Comparison of ENCODE assay signal across 18 cellular contexts in genomic region chr1:226874579-226875425, GRCh38. TPM values are rescaled to one million over a fixed set of nuclear protein-coding genes. Genes with fewer than 3 reads are reported as not detected.
A peak's percentile ranks its signal among the peaks of the same experiment; 100 is the strongest.
DNase-seq lines count a peak whose midpoint lies in the region; ATAC-seq and TF ChIP-seq lines count a peak whose summit lies in the region.
"Had no signal": no experiment of that assay in that cellular context is flagged by ENCODE, and none has a peak within 500 bp of the region (broad histone marks: within the 10 kb centered on the region; RNA-seq: fewer than 3 reads in every experiment).

No MANE protein-coding gene starts in this region.

- CTCF ChIA-PET in activated CD8-positive, alpha-beta memory T cell treated with anti-CD3 and anti-CD28 coated beads, Interleukin-2, amount 10 ng/mL, durations not matched to agents 7 days and 5 days (lab: Charles Lee): no interaction called here
- CTCF ChIA-PET in A673 (lab: Charles Lee): no interaction called here

- H3K27me3 ChIP-seq in H7 (ENCODE audit: control insufficient read depth, insufficient read depth, low read length) (peaks cover 5% of the 10 kb centered on the region), A673 (replicated peaks; ENCODE audit: insufficient read depth, low read depth, low read length, poor library complexity) (no peaks in the 10 kb centered on the region)
- H3K27me3 ChIP-seq: foreskin keratinocyte had no signal

- no TSS peak for BruUV-seq in A673 (replicated peaks; lab: Mats Ljungman, UMichigan)

- H3K27ac ChIP-seq in C4-2B: peak overlapping the region; percentile 59
- no peak overlapping the region for H3K27ac ChIP-seq in A673 (ENCODE audit: low read depth, low read length, poor library complexity, severe bottlenecking)
- H3K27ac ChIP-seq: foreskin keratinocyte, left lung had no signal

- DNase-seq in H7 (peak; percentile 12), neural crest cell (ENCODE audit: low read depth, low spot score) (no peak), A673 (ENCODE audit: low spot score) (no peak)
- DNase-seq in activated CD8-positive, alpha-beta memory T cell treated with anti-CD3 and anti-CD28 coated beads, Interleukin-2, amount 10 ng/mL, durations not matched to agents 7 days and 5 days: peak; percentile 34
- DNase-seq: activated T-cell treated with anti-CD3 and anti-CD28 coated beads, Interleukin-2, amount 50 U/mL, for 72 hours; foreskin keratinocyte; left lung; NCI-H2029 treated with DMSO at 0.1 percent for 48 hours; NCI-H446; SIG-M5; small intestine; stimulated activated CD4-positive, alpha-beta T cell treated with anti-CD3 and anti-CD28 coated beads, Interleukin-4, amount 100 ng/mL, for 1 hour; stimulated activated naive CD8-positive, alpha-beta T cell treated with anti-CD3 and anti-CD28 coated beads, Interleukin-15, Interleukin-2, amounts not matched to agents 100 U/mL and 50 U/mL, for 24 hours; T-cell had no signal

- no peak overlapping the region for H3K4me3 ChIP-seq in H7 (ENCODE audit: insufficient read depth, low read depth, low read length)
- H3K4me3 ChIP-seq in A673 (ENCODE audit: low read depth, low read length, poor library complexity, severe bottlenecking): no peak overlapping the region
- H3K4me3 ChIP-seq: left lung had no signal

- H3K4me1 ChIP-seq in A673 (ENCODE audit: insufficient read depth, low read length, poor library complexity, severe bottlenecking): no peaks in the 10 kb centered on the region

- H3K27me3 Mint-ChIP-seq in activated CD8-positive, alpha-beta memory T cell treated with anti-CD3 and anti-CD28 coated beads, Interleukin-2, amount 10 ng/mL, durations not matched to agents 7 days and 5 days: no peaks in the 10 kb centered on the region
- no peaks in the 10 kb centered on the region for H3K27me3 Mint-ChIP-seq in neural crest cell (ENCODE audit: low read depth)

- H3K27ac Mint-ChIP-seq in activated CD8-positive, alpha-beta memory T cell treated with anti-CD3 and anti-CD28 coated beads, Interleukin-2, amount 10 ng/mL, durations not matched to agents 7 days and 5 days: no peak overlapping the region
- no peak overlapping the region for H3K27ac Mint-ChIP-seq in neural crest cell (ENCODE audit: unreplicated experiment)
- H3K27ac Mint-ChIP-seq: activated naive CD4-positive, alpha-beta T cell treated with anti-CD3 and anti-CD28 coated beads, Interleukin-2, amount 50 U/mL, for 24 hours; activated T-cell treated with anti-CD3 and anti-CD28 coated beads, Interleukin-2, amount 50 U/mL, for 72 hours; T-cell had no signal

- H3K4me3 Mint-ChIP-seq in activated CD8-positive, alpha-beta memory T cell treated with anti-CD3 and anti-CD28 coated beads, Interleukin-2, amount 10 ng/mL, durations not matched to agents 7 days and 5 days: no peak overlapping the region
- peak overlapping the region; percentile 5 for H3K4me3 Mint-ChIP-seq in neural crest cell
- H3K4me3 Mint-ChIP-seq: activated naive CD4-positive, alpha-beta T cell treated with anti-CD3 and anti-CD28 coated beads, Interleukin-2, amount 50 U/mL, for 24 hours; activated T-cell treated with anti-CD3 and anti-CD28 coated beads, Interleukin-2, amount 50 U/mL, for 72 hours; T-cell had no signal

- H3K4me1 Mint-ChIP-seq in activated CD8-positive, alpha-beta memory T cell treated with anti-CD3 and anti-CD28 coated beads, Interleukin-2, amount 10 ng/mL, durations not matched to agents 7 days and 5 days: peaks cover 15% of the 10 kb centered on the region
- peaks cover 21% of the 10 kb centered on the region for H3K4me1 Mint-ChIP-seq in neural crest cell

- TF ChIP-seq CTCF in C4-2B (conservative IDR thresholded peaks at IDR 0.05): no peak
- no peak for TF ChIP-seq CTCF in neural crest cell (conservative IDR thresholded peaks at IDR 0.05)
- no peak for TF ChIP-seq CTCF in A673 (conservative IDR thresholded peaks at IDR 0.05; ENCODE audit: low read depth, low read length)

- H3K9me3 ChIP-seq in A673 (ENCODE audit: low read depth, low read length, poor library complexity, severe bottlenecking): no peaks in the 10 kb centered on the region
- H3K9me3 ChIP-seq: left lung had no signal

- ATAC-seq in activated CD8-positive, alpha-beta memory T cell treated with anti-CD3 and anti-CD28 coated beads, Interleukin-2, amount 10 ng/mL, durations not matched to agents 7 days and 5 days: no peak
- no peak for ATAC-seq in GM18861 (IDR thresholded peaks at IDR 0.05; ENCODE audit: unreplicated experiment)
- no peak for ATAC-seq in GM18511 (IDR thresholded peaks at IDR 0.05; ENCODE audit: unreplicated experiment)
- ATAC-seq: activated T-cell treated with anti-CD3 and anti-CD28 coated beads, Interleukin-2, amount 50 U/mL, for 72 hours; stimulated activated naive CD8-positive, alpha-beta T cell treated with anti-CD3 and anti-CD28 coated beads, Interleukin-15, Interleukin-2, amounts not matched to agents 100 U/mL and 50 U/mL, for 24 hours; T-cell had no signal

- H3K36me3 ChIP-seq in H7 (replicated peaks; ENCODE audit: control insufficient read depth, insufficient read depth, low read length) (peaks cover 3% of the 10 kb centered on the region), A673 (ENCODE audit: insufficient read depth, low read length, poor library complexity, severe bottlenecking) (no peaks in the 10 kb centered on the region)

- intact Hi-C loops in A673 (cut with micrococcal nuclease; ENCODE audit: unreplicated experiment): no loop called here

- no peaks in the 10 kb centered on the region for H3K9me3 Mint-ChIP-seq in activated CD8-positive, alpha-beta memory T cell treated with anti-CD3 and anti-CD28 coated beads, Interleukin-2, amount 10 ng/mL, durations not matched to agents 7 days and 5 days (ENCODE audit: low read depth)
- H3K9me3 Mint-ChIP-seq in neural crest cell: no peaks in the 10 kb centered on the region
- H3K9me3 Mint-ChIP-seq: activated naive CD4-positive, alpha-beta T cell treated with anti-CD3 and anti-CD28 coated beads, Interleukin-2, amount 50 U/mL, for 24 hours; activated T-cell treated with anti-CD3 and anti-CD28 coated beads, Interleukin-2, amount 50 U/mL, for 72 hours; T-cell had no signal

- H3K36me3 Mint-ChIP-seq in activated CD8-positive, alpha-beta memory T cell treated with anti-CD3 and anti-CD28 coated beads, Interleukin-2, amount 10 ng/mL, durations not matched to agents 7 days and 5 days: peaks cover 2% of the 10 kb centered on the region
- peaks cover 3% of the 10 kb centered on the region for H3K36me3 Mint-ChIP-seq in neural crest cell (ENCODE audit: low read depth)
- H3K36me3 Mint-ChIP-seq: activated naive CD4-positive, alpha-beta T cell treated with anti-CD3 and anti-CD28 coated beads, Interleukin-2, amount 50 U/mL, for 24 hours had no signal

- POLR2A ChIA-PET in A673 (lab: Charles Lee; ENCODE audit: low non-redundant PET): no interaction called here

RNA-seq across cellular contexts. Expression of gene PSEN2, which starts 4.4 kb away (rescaled TPM):
- total RNA-seq in H7 (2014; rRNA removed; shearing (Covaris generic)): 24.7 and 39.0 TPM in 2 replicates
- 10 to 100 TPM in 1 of 2 experiments, 1 to 10 TPM in 1; 8.0 to 11.2 TPM for total RNA-seq in activated CD8-positive, alpha-beta memory T cell treated with anti-CD3 and anti-CD28 coated beads, Interleukin-2, amount 10 ng/mL, durations not matched to agents 7 days and 5 days
- total RNA-seq in neural crest cell: 20.1 and 20.4 TPM in 2 replicates
- total RNA-seq in A673 (2021): 6.6 and 7.8 TPM in 2 replicates

Comparison
In these comparisons a context has a peak if more than half of its experiments do, and no peak if none do; other contexts are left out.
1. DNase-seq: peak in H7 (single experiment) and activated CD8-positive, alpha-beta memory T cell treated with anti-CD3 and anti-CD28 coated beads, Interleukin-2, amount 10 ng/mL, durations not matched to agents 7 days and 5 days (single experiment); none in neural crest cell (single experiment) and A673 (single experiment).